ENCODE assay signal across 17 cellular contexts in genomic region chr6:10587694-10588392, GRCh38.
DNase-seq lines count a peak whose midpoint lies in the region; ATAC-seq and TF ChIP-seq lines count a peak whose summit lies in the region.
"Had no signal": no experiment of that assay in that cellular context is flagged by ENCODE, and none has a peak within 500 bp of the region (broad histone marks: within the 10 kb centered on the region; RNA-seq: fewer than 3 reads in every experiment).

No MANE protein-coding gene starts in this region.

- H2BK15ac ChIP-seq in H9 (ENCODE audit: low read depth, low read length): no peak overlapping the region
- no peak overlapping the region for H2BK15ac ChIP-seq in neuronal stem cell (ENCODE audit: low read length)

- H3K27me3 Mint-ChIP-seq in H9 (ENCODE audit: low read depth): no peaks in the 10 kb centered on the region
- H3K27me3 Mint-ChIP-seq: activated T-cell treated with anti-CD3 and anti-CD28 coated beads, Interleukin-2, amount 50 U/mL, for 24 hours had no signal

- H2BK20ac ChIP-seq in H9 (ENCODE audit: low read depth, low read length, poor library complexity, severe bottlenecking): no peak overlapping the region

- H3K4me3 Mint-ChIP-seq in H9: no peak overlapping the region
- H3K4me3 Mint-ChIP-seq: activated T-cell treated with anti-CD3 and anti-CD28 coated beads, Interleukin-2, amount 50 U/mL, for 24 hours; CD4-positive, CD25-positive, alpha-beta regulatory T cell; nephron had no signal

- no CpG with 5 or more reads among the region's 12 CpGs for WGBS in H9 (ENCODE audit: extremely low coverage, insufficient read length, low lambda C conversion rate)
- no CpG with 5 or more reads among the region's 12 CpGs for WGBS in neuronal stem cell (ENCODE audit: extremely low coverage in 2 of 2, insufficient read length in 2 of 2, insufficient replicate concordance in 1 of 2), 2 donors

- H3K56ac ChIP-seq in H9 (ENCODE audit: insufficient read length, low read depth, low read length): no peak overlapping the region

- peaks cover 44% of the 10 kb centered on the region; the same call in 1 of the 2 replicates for H3K79me2 ChIP-seq in H9 (ENCODE audit: insufficient read depth, low read length)

- H2BK5ac ChIP-seq in H9 (ENCODE audit: insufficient read length, low read length) (no peak overlapping the region), neuronal stem cell (ENCODE audit: low read length) (no peak overlapping the region)

- no peak overlapping the region for H4K91ac ChIP-seq in H9 (ENCODE audit: insufficient read length, low read depth, low read length)
- H4K91ac ChIP-seq in neuronal stem cell (ENCODE audit: low read depth, low read length, poor library complexity): no peak overlapping the region

- no peak overlapping the region for H3K27ac Mint-ChIP-seq in H9
- H3K27ac Mint-ChIP-seq: activated T-cell treated with anti-CD3 and anti-CD28 coated beads, Interleukin-2, amount 50 U/mL, for 24 hours; CD4-positive, CD25-positive, alpha-beta regulatory T cell; nephron had no signal

- no peak overlapping the region for H2BK120ac ChIP-seq in H9 (ENCODE audit: low read depth, low read length, poor library complexity, severe bottlenecking)
- H2BK120ac ChIP-seq in neuronal stem cell (ENCODE audit: low read depth, low read length): no peak overlapping the region

- no peaks in the 10 kb centered on the region; a peak in 2 of 5 replicates for H3K9me3 Mint-ChIP-seq in H9
- H3K9me3 Mint-ChIP-seq: activated T-cell treated with anti-CD3 and anti-CD28 coated beads, Interleukin-2, amount 50 U/mL, for 24 hours; nephron had no signal

- peak overlapping the region; percentile 76 for H3K18ac ChIP-seq in H9 (ENCODE audit: insufficient read length, low read depth, low read length)
- no peak overlapping the region for H3K18ac ChIP-seq in neuronal stem cell (ENCODE audit: low read length)

- H3K4ac ChIP-seq in H9 (ENCODE audit: low read depth, low read length) (no peak overlapping the region), neuronal stem cell (ENCODE audit: low read length) (no peak overlapping the region)

- H4K5ac ChIP-seq in H9 (ENCODE audit: insufficient read length, low read depth, low read length): no peak overlapping the region

- H2BK12ac ChIP-seq in H9 (ENCODE audit: insufficient read length, low read depth, low read length) (no peak overlapping the region), neuronal stem cell (ENCODE audit: low read length) (no peak overlapping the region)

- H4K8ac ChIP-seq in H9 (replicated peaks; ENCODE audit: insufficient read length, low read depth, low read length): no peak overlapping the region
- no peak overlapping the region for H4K8ac ChIP-seq in neuronal stem cell (ENCODE audit: low read depth, low read length)

- peaks cover 3 to 8% (median 6%) of the 10 kb centered on the region in 3 experiments; a peak in 6 of 7 replicates for H3K36me3 Mint-ChIP-seq in H9 (ENCODE audit: insufficient read depth in 1 of 3, low read depth in 3 of 3)

- intact Hi-C loops in left ventricle myocardium superior (cut with micrococcal nuclease): no loop called here

- H3K27ac ChIP-seq in H9 (ENCODE audit: insufficient read length, low read depth, low read length) (no peak overlapping the region), neuronal stem cell (replicated peaks; ENCODE audit: low read length) (no peak overlapping the region)
- H3K27ac ChIP-seq: spleen, thoracic aorta had no signal

- H3K36me3 ChIP-seq in NT2/D1 (ENCODE audit: insufficient read depth, insufficient read length, low read length) (peaks cover 3% of the 10 kb centered on the region), neuronal stem cell (replicated peaks in 1 of 2; ENCODE audit: control insufficient read depth in 2 of 2, insufficient read depth in 2 of 2, low read length in 2 of 2) (no peaks in the 10 kb centered on the region)
- H3K36me3 ChIP-seq: spleen, thoracic aorta had no signal

- H2AFZ ChIP-seq in H9 (ENCODE audit: low read length): no peak overlapping the region
- no peak overlapping the region for H2AFZ ChIP-seq in neuronal stem cell (ENCODE audit: low read length)

- H3K14ac ChIP-seq in H9 (ENCODE audit: insufficient read depth, low read length) (peak overlapping the region; percentile 68), neuronal stem cell (ENCODE audit: low read length) (no peak overlapping the region)

- no peaks in the 10 kb centered on the region for H3K9me3 ChIP-seq in H9 (ENCODE audit: control insufficient read depth, low read depth, low read length)
- H3K9me3 ChIP-seq in NT2/D1 (ENCODE audit: insufficient read depth, low read length): no peaks in the 10 kb centered on the region
- peaks cover 0 to 5% of the 10 kb centered on the region in 2 donors for H3K9me3 ChIP-seq in neuronal stem cell (replicated peaks in 1 of 2; ENCODE audit: control insufficient read depth in 2 of 2, insufficient read depth in 1 of 2, low read depth in 1 of 2, low read length in 2 of 2)
- H3K9me3 ChIP-seq: spleen, thoracic aorta had no signal

- H3K23me2 ChIP-seq in H9 (ENCODE audit: insufficient read length, low read depth, low read length, poor library complexity, severe bottlenecking): peaks cover 12% of the 10 kb centered on the region

- H3K4me1 ChIP-seq in H9 (ENCODE audit: insufficient read depth, low read length) (peaks cover 41% of the 10 kb centered on the region; the same call in 1 of the 2 replicates), NT2/D1 (ENCODE audit: insufficient read depth, insufficient read length) (peaks cover 13% of the 10 kb centered on the region), neuronal stem cell (ENCODE audit: control insufficient read depth in 2 of 2, insufficient read depth in 1 of 2, low read depth in 1 of 2, low read length in 2 of 2) (peaks cover 29 to 41% of the 10 kb centered on the region in 2 donors)

- DNase-seq in H9: no peak
- no peak for DNase-seq in NT2/D1 (ENCODE audit: low read depth, low spot score)
- DNase-seq in left ventricle myocardium superior: no peak
- DNase-seq in neuronal stem cell (ENCODE audit: low spot score): no peak
- no peak for DNase-seq in COLO829 (ENCODE audit: low spot score)
- no peak for DNase-seq in T1000 (lab: John Stamatoyannopoulos, UW)
- DNase-seq: activated CD4-positive, CD25-positive, alpha-beta regulatory T cell; activated T-cell treated with anti-CD3 and anti-CD28 coated beads, Interleukin-2, amount 50 U/mL, for 24 hours; amygdala; foreskin fibroblast; kidney glomerular epithelial cell; NCI-H1930; spleen had no signal

- H4K20me1 ChIP-seq in H9 (ENCODE audit: control insufficient read depth, insufficient read depth, insufficient read length): peaks cover 2% of the 10 kb centered on the region

- H3K79me1 ChIP-seq in H9 (ENCODE audit: insufficient read depth, low read depth, low read length, poor library complexity, severe bottlenecking) (no peaks in the 10 kb centered on the region), neuronal stem cell (ENCODE audit: low read depth, low read length) (peaks cover 8% of the 10 kb centered on the region)

- TF ChIP-seq CTCF in H9 (conservative IDR thresholded peaks at IDR 0.05): no peak

- H2AK5ac ChIP-seq in H9 (ENCODE audit: insufficient read length, low read length) (peak overlapping the region; percentile 44), neuronal stem cell (ENCODE audit: low read depth, low read length) (no peak overlapping the region)

- H3K4me3 ChIP-seq in NT2/D1 (ENCODE audit: insufficient read length, low read depth) (peak overlapping the region; percentile 41), neuronal stem cell (ENCODE audit: low read length in 2 of 2) (peak overlapping the region in 1 of 2 donors; percentile 27)
- H3K4me3 ChIP-seq: spleen, thoracic aorta had no signal

- H3K23ac ChIP-seq in H9 (ENCODE audit: insufficient read length, low read depth, low read length): no peak overlapping the region
- no peak overlapping the region for H3K23ac ChIP-seq in neuronal stem cell (ENCODE audit: low read depth, low read length, poor library complexity)

- ATAC-seq in left ventricle myocardium superior: peak; percentile 55
- ATAC-seq in GM19351 (IDR thresholded peaks at IDR 0.05; ENCODE audit: unreplicated experiment): no peak

- peaks cover 57% of the 10 kb centered on the region in 2 experiments for H3K4me1 Mint-ChIP-seq in H9

- H3K27me3 ChIP-seq in H9 (ENCODE audit: insufficient read depth, low read length) (no peaks in the 10 kb centered on the region), NT2/D1 (ENCODE audit: insufficient read depth, insufficient read length) (no peaks in the 10 kb centered on the region), neuronal stem cell (ENCODE audit: control insufficient read depth in 3 of 3, insufficient read depth in 3 of 3, low read depth in 1 of 3, low read length in 3 of 3) (no peaks in the 10 kb centered on the region)
- H3K27me3 ChIP-seq: spleen had no signal

- peak overlapping the region; percentile 40 for H3K9ac ChIP-seq in H9 (ENCODE audit: extremely low read depth, insufficient read length, low read length)
- peak overlapping the region; percentile 46 for H3K9ac ChIP-seq in NT2/D1 (ENCODE audit: insufficient read length, low read depth)
- no peak overlapping the region for H3K9ac ChIP-seq in neuronal stem cell (ENCODE audit: low read depth, low read length, poor library complexity)

- H3K4me2 ChIP-seq in H9 (ENCODE audit: insufficient read depth, insufficient read length, low read length) (peak overlapping the region; percentile 96), neuronal stem cell (ENCODE audit: insufficient read depth, low read length, poor library complexity, severe bottlenecking) (peak overlapping the region; percentile 52)

- H3T11ph ChIP-seq in H9 (ENCODE audit: low read length): no peak overlapping the region
